15 cellular contexts compared by ENCODE assay signal in genomic region chr10:6924166-6924565, GRCh38.
DNase-seq lines count a peak whose midpoint lies in the region; ATAC-seq, FAIRE-seq and TF ChIP-seq lines count a peak whose summit lies in the region.
"Had no signal": no experiment of that assay in that cellular context is flagged by ENCODE, and none has a peak within 500 bp of the region (broad histone marks: within the 10 kb centered on the region; RNA-seq: fewer than 3 reads in every experiment).

No MANE protein-coding gene starts in this region.

- H3K27me3 ChIP-seq in heart left ventricle, result no peaks in the 10 kb centered on the region
- H3K27me3 ChIP-seq in left ventricle myocardium inferior (ENCODE audit: low read depth), result no peaks in the 10 kb centered on the region
- H3K27me3 ChIP-seq in fibroblast of lung (ENCODE audit: control insufficient read depth, insufficient read depth, low read length), result no peaks in the 10 kb centered on the region

- ATAC-seq in heart left ventricle, result peak in 3 of 4 donors; percentile 79 to 84 (median 81)
- no peak for ATAC-seq in HG03442 (IDR thresholded peaks at IDR 0.05; ENCODE audit: unreplicated experiment)
- ATAC-seq: activated naive CD4-positive, alpha-beta T cell treated with anti-CD3 and anti-CD28 coated beads, Interleukin-2, amount 50 U/mL, for 72 hours; naive thymus-derived CD4-positive, alpha-beta T cell; stimulated activated effector memory CD8-positive, alpha-beta T cell treated with anti-CD3 and anti-CD28 coated beads, Interleukin-12 subunit alpha, Interleukin-12 subunit beta, amount 100 ng/mL, for 72 hours had no signal

- TF ChIP-seq CTCF in heart left ventricle (IDR thresholded peaks at IDR 0.05) (no peak), left ventricle myocardium inferior (IDR thresholded peaks at IDR 0.05; ENCODE audit: borderline replicate concordance) (no peak), fibroblast of lung (conservative IDR thresholded peaks at IDR 0.05 in 1 of 2, IDR thresholded peaks at IDR 0.05 in 1 of 2; ENCODE audit: low read depth in 1 of 2, low read length in 2 of 2) (no peak)

- in situ Hi-C loops in SK-MEL-5 (cut with HindIII; ENCODE audit: low pct_unique_long_range_greater_than_20kb, low sequenced_read_pairs), result no loop called here

- no peak overlapping the region for H3K9ac ChIP-seq in fibroblast of lung (ENCODE audit: insufficient read depth, low read length)

- H3K4me1 ChIP-seq in heart left ventricle (peaks cover 0 to 52% (median 2%) of the 10 kb centered on the region in 12 donors), left ventricle myocardium inferior (peaks cover 5% of the 10 kb centered on the region), fibroblast of lung (ENCODE audit: control insufficient read depth, extremely low read depth, insufficient read depth, low read length) (no peaks in the 10 kb centered on the region)

- H3K79me2 ChIP-seq in fibroblast of lung (ENCODE audit: control insufficient read depth, insufficient read depth, low read length), result no peaks in the 10 kb centered on the region

- H3K36me3 ChIP-seq in heart left ventricle, result no peaks in the 10 kb centered on the region
- no peaks in the 10 kb centered on the region for H3K36me3 ChIP-seq in left ventricle myocardium inferior
- no peaks in the 10 kb centered on the region for H3K36me3 ChIP-seq in fibroblast of lung (ENCODE audit: control insufficient read depth, insufficient read depth, low read length)

- H3K27ac ChIP-seq in heart left ventricle (peak overlapping the region in 3 of 12 donors; percentile 12 to 64 (median 32)), left ventricle myocardium inferior (replicated peaks) (no peak overlapping the region), fibroblast of lung (ENCODE audit: insufficient read depth, low read length) (no peak overlapping the region)

- no peaks in the 10 kb centered on the region for H4K20me1 ChIP-seq in fibroblast of lung (ENCODE audit: control insufficient read depth, extremely low read depth, insufficient read depth, low read length)

- H3K4me3 ChIP-seq in heart left ventricle (no peak overlapping the region), left ventricle myocardium inferior (no peak overlapping the region), fibroblast of lung (replicated peaks in 1 of 4; ENCODE audit: control extremely low read depth in 1 of 4, insufficient read depth in 1 of 4, low read depth in 3 of 4, low read length in 4 of 4) (no peak overlapping the region)

- DNase-seq in heart left ventricle (no peak), left ventricle myocardium inferior (no peak), SK-MEL-5 (ENCODE audit: low read depth, low spot score) (peak; percentile 70), fibroblast of lung (ENCODE audit: low read depth in 2 of 2) (peak; percentile 61 to 65), urothelium cell line (ENCODE audit: low spot score) (peak; percentile 46), middle frontal gyrus (ENCODE audit: extremely low spot score, low spot score) (no peak), ecto neural progenitor cell (ENCODE audit: low spot score) (no peak)
- DNase-seq: DMS79; effector memory CD4-positive, alpha-beta T cell; naive thymus-derived CD4-positive, alpha-beta T cell; NCI-H1105; NCI-H82 had no signal

- H3K9me3 ChIP-seq in heart left ventricle (no peaks in the 10 kb centered on the region), left ventricle myocardium inferior (replicated peaks) (no peaks in the 10 kb centered on the region), fibroblast of lung (ENCODE audit: control insufficient read depth, insufficient read depth, low read depth, low read length) (no peaks in the 10 kb centered on the region)

- no peak for FAIRE-seq in urothelium cell line (lab: Jason Lieb, UNC)

- H3K4me2 ChIP-seq in fibroblast of lung (ENCODE audit: extremely low read depth, insufficient read depth, low read length), result no peak overlapping the region

- TF ChIP-seq POLR2A in heart left ventricle (IDR thresholded peaks at IDR 0.05), result no peak

- no peak overlapping the region for H2AFZ ChIP-seq in fibroblast of lung (ENCODE audit: low read length)

- 38 to 72% (median 44%) methylated on average over 4 of the region's 4 CpGs for WGBS in heart left ventricle, 4 donors

- intact Hi-C loops in heart left ventricle (cut with DNase I), result loop anchor here in 6 of 10 donors (5.0 to 10.0 kb wide), 4 partner anchors 201 to 493 kb away; partner anchors contain the start of gene SFMBT2 (in 2 of the 6)
- intact Hi-C loops in left ventricle myocardium inferior (cut with micrococcal nuclease), result loop anchor here (10.0 kb wide), 1 partner anchor 491 kb away; the partner anchor contains the start of gene SFMBT2

Comparison
In these comparisons a context has a peak if more than half of its experiments do, and no peak if none do; other contexts are left out.
1. DNase-seq: peak in SK-MEL-5 (single experiment), fibroblast of lung (2 of 2) and urothelium cell line (single experiment); none in heart left ventricle (0 of 5), left ventricle myocardium inferior (single experiment), middle frontal gyrus (single experiment) and ecto neural progenitor cell (single experiment).